In the genomic region with DNA sequence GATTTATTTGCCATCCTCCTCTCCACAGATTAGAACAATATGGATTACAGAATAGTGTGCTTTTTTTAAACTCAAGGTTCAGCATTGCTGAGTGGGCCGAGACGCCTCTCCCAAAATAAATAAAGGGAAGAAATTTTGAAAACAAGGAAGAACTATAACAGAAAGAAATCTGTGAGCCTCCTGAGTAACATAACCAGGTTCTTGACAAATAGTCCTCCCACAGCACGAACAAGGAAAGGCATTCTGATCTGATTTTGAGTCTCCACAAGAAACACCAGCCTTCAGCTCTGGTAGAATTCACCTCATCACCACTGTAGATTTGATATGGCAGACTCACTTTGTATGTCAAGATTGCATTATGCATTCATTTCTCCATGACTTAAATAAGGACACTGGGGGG, we compare ENCODE assay signal across 14 cellular contexts.
DNase-seq lines count a peak whose midpoint lies in the region; ATAC-seq and TF ChIP-seq lines count a peak whose summit lies in the region.
"Had no signal": no experiment of that assay in that cellular context is flagged by ENCODE, and none has a peak within 500 bp of the region (broad histone marks: within the 10 kb centered on the region; RNA-seq: fewer than 3 reads in every experiment).

No MANE protein-coding gene starts in this region.

- no peaks in the 10 kb centered on the region for H3K79me1 ChIP-seq in mesenchymal stem cell (replicated peaks; ENCODE audit: low read length, poor library complexity, severe bottlenecking)

- DNase-seq in GM23248 (peak; percentile 5), brain microvascular endothelial cell (no peak), mesenchymal stem cell (no peak), sciatic nerve (ENCODE audit: low spot score) (no peak), SW 1271 (lab: John Stamatoyannopoulos, UW) (no peak)
- DNase-seq in activated T-helper 2 cell treated with anti-CD3 and anti-CD28 coated beads, Interferon-gamma antibody, Interleukin-2, Interleukin-4, amounts not matched to agents 10 μg/mL and 5 μg/mL and 100 μg/mL, durations not matched to agents 14 hours and 24 hours and 36 hours (ENCODE audit: low spot score) = no peak
- no peak for DNase-seq in activated effector memory CD4-positive, alpha-beta T cell treated with anti-CD3 and anti-CD28 coated beads, Interleukin-2, amount 50 U/mL, for 16 hours
- DNase-seq: AML-193; Caco-2; CD4-positive, alpha-beta T cell had no signal

- ATAC-seq in sciatic nerve = peak; percentile 56
- ATAC-seq: A549 had no signal

- peaks cover 13% of the 10 kb centered on the region for H3K27me3 ChIP-seq in GM23248 (replicated peaks; ENCODE audit: insufficient read depth)
- H3K27me3 ChIP-seq in brain microvascular endothelial cell (replicated peaks) = no peaks in the 10 kb centered on the region
- peaks cover 0 to 27% of the 10 kb centered on the region in 2 experiments for H3K27me3 ChIP-seq in mesenchymal stem cell (ENCODE audit: control insufficient read depth in 1 of 2, insufficient read depth in 1 of 2, low read length in 2 of 2)

- H3K9me3 ChIP-seq in GM23248 (ENCODE audit: low read depth) = no peaks in the 10 kb centered on the region
- no peaks in the 10 kb centered on the region for H3K9me3 ChIP-seq in mesenchymal stem cell (ENCODE audit: control insufficient read depth, low read length)
- H3K9me3 ChIP-seq: A549, Caco-2, HAP-1 had no signal

- H3K27me3 Mint-ChIP-seq in activated T-helper 2 cell treated with anti-CD3 and anti-CD28 coated beads, Interferon-gamma antibody, Interleukin-2, Interleukin-4, amounts not matched to agents 10 μg/mL and 5 μg/mL and 100 μg/mL, durations not matched to agents 14 hours and 24 hours and 36 hours (ENCODE audit: low read depth) = no peaks in the 10 kb centered on the region
- H3K27me3 Mint-ChIP-seq: CD4-positive, alpha-beta T cell had no signal

- no peaks in the 10 kb centered on the region for H4K20me1 ChIP-seq in GM23248 (ENCODE audit: insufficient read depth)

- no peak overlapping the region for H2BK12ac ChIP-seq in mesenchymal stem cell (ENCODE audit: low read length in 2 of 2)

- no peak overlapping the region for H2BK15ac ChIP-seq in mesenchymal stem cell (ENCODE audit: low read depth, poor library complexity, severe bottlenecking)

- H3K79me2 ChIP-seq in GM23248 (ENCODE audit: insufficient read depth) = no peaks in the 10 kb centered on the region

- H2AK5ac ChIP-seq in mesenchymal stem cell (ENCODE audit: low read length, severe bottlenecking) = no peak overlapping the region

- H4K91ac ChIP-seq in mesenchymal stem cell (ENCODE audit: low read length) = no peak overlapping the region

- H2AFZ ChIP-seq in GM23248 (no peak overlapping the region), mesenchymal stem cell (ENCODE audit: low read depth, low read length) (no peak overlapping the region)

- H3K4me2 ChIP-seq in GM23248 (ENCODE audit: unreplicated experiment) (peak overlapping the region; percentile 18), mesenchymal stem cell (ENCODE audit: low read length, poor library complexity, severe bottlenecking) (no peak overlapping the region)
- H3K4me2 ChIP-seq: A549 had no signal

- no peak overlapping the region for H2BK5ac ChIP-seq in mesenchymal stem cell (ENCODE audit: low read depth, low read length, poor library complexity, severe bottlenecking)

- H3K9ac ChIP-seq in GM23248 (no peak overlapping the region), mesenchymal stem cell (ENCODE audit: low read length) (no peak overlapping the region)

- no peak overlapping the region for H2BK120ac ChIP-seq in mesenchymal stem cell (ENCODE audit: low read depth, low read length)

- H3K27ac ChIP-seq in GM23248 (no peak overlapping the region), brain microvascular endothelial cell (peak overlapping the region; percentile 68), mesenchymal stem cell (ENCODE audit: low read length, poor library complexity, severe bottlenecking) (peak overlapping the region; percentile 4)
- H3K27ac ChIP-seq: 22Rv1, A549, C4-2B had no signal

- 18 to 30% methylated on average over 3 of the region's 3 CpGs for WGBS in GM23248 (ENCODE audit: low coverage in 1 of 2, low lambda C conversion rate in 2 of 2, missing lambda C conversion rate in 2 of 2), 2 experiments
- WGBS in mesenchymal stem cell = 78% methylated on average over 3 of the region's 3 CpGs

- intact Hi-C loops in sciatic nerve (cut with DNase I) = no loop called here
- intact Hi-C loops in activated T-helper 2 cell treated with anti-CD3 and anti-CD28 coated beads, Interferon-gamma antibody, Interleukin-2, Interleukin-4, amounts not matched to agents 10 μg/mL and 5 μg/mL and 100 μg/mL, durations not matched to agents 14 hours and 24 hours and 36 hours (cut with micrococcal nuclease) = no loop called here

- no peaks in the 10 kb centered on the region for H3K36me3 ChIP-seq in GM23248 (ENCODE audit: low read depth)
- H3K36me3 ChIP-seq in brain microvascular endothelial cell (replicated peaks) = no peaks in the 10 kb centered on the region
- H3K36me3 ChIP-seq in mesenchymal stem cell (ENCODE audit: control insufficient read depth in 1 of 2, insufficient read depth in 2 of 2, low read depth in 1 of 2, low read length in 2 of 2) = no peaks in the 10 kb centered on the region
- H3K36me3 ChIP-seq: HAP-1 had no signal

- no peak overlapping the region for H4K8ac ChIP-seq in mesenchymal stem cell (ENCODE audit: low read length)

- peaks cover 13% of the 10 kb centered on the region; the same call in 1 of the 2 replicates for H3F3A ChIP-seq in GM23248 (ENCODE audit: insufficient read depth)

- in situ Hi-C loops in GM23248 (cut with MboI) (no loop called here), brain microvascular endothelial cell (cut with HindIII; ENCODE audit: low pct_ligation_motif_present, low sequenced_read_pairs) (no loop called here)

- no peak overlapping the region for H3K27ac Mint-ChIP-seq in activated T-helper 2 cell treated with anti-CD3 and anti-CD28 coated beads, Interferon-gamma antibody, Interleukin-2, Interleukin-4, amounts not matched to agents 10 μg/mL and 5 μg/mL and 100 μg/mL, durations not matched to agents 14 hours and 24 hours and 36 hours
- H3K27ac Mint-ChIP-seq: CD4-positive, alpha-beta T cell had no signal

- no peaks in the 10 kb centered on the region for H3K4me1 Mint-ChIP-seq in activated T-helper 2 cell treated with anti-CD3 and anti-CD28 coated beads, Interferon-gamma antibody, Interleukin-2, Interleukin-4, amounts not matched to agents 10 μg/mL and 5 μg/mL and 100 μg/mL, durations not matched to agents 14 hours and 24 hours and 36 hours (ENCODE audit: low read depth)

- H3K9me3 Mint-ChIP-seq in activated T-helper 2 cell treated with anti-CD3 and anti-CD28 coated beads, Interferon-gamma antibody, Interleukin-2, Interleukin-4, amounts not matched to agents 10 μg/mL and 5 μg/mL and 100 μg/mL, durations not matched to agents 14 hours and 24 hours and 36 hours = no peaks in the 10 kb centered on the region

- no peak for TF ChIP-seq CTCF in brain microvascular endothelial cell (IDR thresholded peaks at IDR 0.05; ENCODE audit: low read depth, low read length, missing control alignments)

- H3K4me1 ChIP-seq in GM23248 (ENCODE audit: insufficient read depth) = 0 out of 2 replicates have a peak, but pooled peaks cover 10% of the 10 kb centered on the region
- no peaks in the 10 kb centered on the region for H3K4me1 ChIP-seq in mesenchymal stem cell (ENCODE audit: control insufficient read depth, insufficient read depth, low read depth, low read length)
- H3K4me1 ChIP-seq: A549, Caco-2, HAP-1 had no signal

- H3K4me3 ChIP-seq in GM23248 (no peak overlapping the region), brain microvascular endothelial cell (ENCODE audit: low read depth, low read length) (no peak overlapping the region), mesenchymal stem cell (ENCODE audit: insufficient read depth in 1 of 2, low read depth in 1 of 2, low read length in 2 of 2) (no peak overlapping the region)
- H3K4me3 ChIP-seq: A549, HAP-1 had no signal

- H3K4ac ChIP-seq in mesenchymal stem cell (ENCODE audit: low read depth in 1 of 2, low read length in 2 of 2) = no peak overlapping the region

- no peak overlapping the region for H3K4me3 Mint-ChIP-seq in activated T-helper 2 cell treated with anti-CD3 and anti-CD28 coated beads, Interferon-gamma antibody, Interleukin-2, Interleukin-4, amounts not matched to agents 10 μg/mL and 5 μg/mL and 100 μg/mL, durations not matched to agents 14 hours and 24 hours and 36 hours (ENCODE audit: low read depth)
- H3K4me3 Mint-ChIP-seq: CD4-positive, alpha-beta T cell had no signal

- no peaks in the 10 kb centered on the region for H3K9me2 ChIP-seq in GM23248 (ENCODE audit: insufficient read depth)

- H3K18ac ChIP-seq in mesenchymal stem cell (ENCODE audit: low read depth in 1 of 2, low read length in 2 of 2) = no peak overlapping the region

- H3K14ac ChIP-seq in mesenchymal stem cell (ENCODE audit: low read length in 2 of 2) = no peak overlapping the region

- no peak overlapping the region for H3K23ac ChIP-seq in mesenchymal stem cell (ENCODE audit: low read length in 2 of 2)

- no peaks in the 10 kb centered on the region for H3K36me3 Mint-ChIP-seq in activated T-helper 2 cell treated with anti-CD3 and anti-CD28 coated beads, Interferon-gamma antibody, Interleukin-2, Interleukin-4, amounts not matched to agents 10 μg/mL and 5 μg/mL and 100 μg/mL, durations not matched to agents 14 hours and 24 hours and 36 hours (ENCODE audit: low read depth)
